11 cellular contexts compared by ENCODE assay signal in the genomic region with DNA sequence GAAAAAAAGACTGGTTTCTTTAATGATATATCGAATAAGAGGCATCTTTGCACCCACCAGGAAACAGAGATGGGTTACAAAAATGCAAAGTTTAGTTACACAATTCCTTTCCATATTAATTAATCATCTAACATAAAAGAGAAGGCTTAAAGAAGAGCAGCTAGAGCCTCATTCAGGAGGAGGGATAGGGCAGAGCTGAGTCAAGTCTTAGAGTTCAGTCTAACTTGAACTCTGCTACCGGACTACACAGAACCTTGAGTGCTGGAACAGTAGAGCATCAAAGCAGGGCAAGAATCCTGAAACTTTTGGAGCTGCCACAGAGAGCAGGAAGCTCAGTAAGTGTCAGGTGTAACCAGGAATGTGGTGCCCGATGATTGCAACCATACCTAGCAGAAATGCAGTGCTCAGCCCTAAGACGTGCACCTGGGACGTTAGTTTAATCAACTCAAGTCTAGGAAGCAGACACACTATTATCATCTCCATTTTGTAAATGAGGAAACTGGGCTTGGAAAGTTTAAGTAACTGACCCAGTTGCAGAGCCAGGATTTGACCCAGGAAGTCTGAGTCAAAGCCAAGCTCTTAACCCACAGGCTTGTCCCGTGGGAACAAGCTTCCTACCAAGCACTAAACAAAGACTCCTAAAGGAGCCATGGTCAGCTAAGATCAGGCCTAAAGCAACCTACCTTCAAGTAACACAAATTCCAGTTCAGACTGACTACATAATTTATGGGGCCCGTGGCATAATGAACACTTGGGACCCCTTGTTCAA.
A peak's percentile ranks its signal among the peaks of the same experiment; 100 is the strongest.
DNase-seq lines count a peak whose midpoint lies in the region; ATAC-seq, FAIRE-seq and TF ChIP-seq lines count a peak whose summit lies in the region.
"Had no signal": no experiment of that assay in that cellular context is flagged by ENCODE, and none has a peak within 500 bp of the region (broad histone marks: within the 10 kb centered on the region; RNA-seq: fewer than 3 reads in every experiment).

No MANE protein-coding gene starts in this region.

- no peak overlapping the region for H3K56ac ChIP-seq in mesendoderm (ENCODE audit: low read length)

- peak overlapping the region; percentile 46 to 83 (median 71) for H3K4me2 ChIP-seq in BLaER1 treated with 17β-estradiol and CSF1 and Interleukin-3, amounts not matched to agents 10 nM and 100 nM
- peak overlapping the region; percentile 28 for H3K4me2 ChIP-seq in mammary epithelial cell (ENCODE audit: insufficient read depth, low read depth, low read length)
- H3K4me2 ChIP-seq in mesendoderm (ENCODE audit: low read length): no peak overlapping the region

- H3K79me2 ChIP-seq in mammary epithelial cell (ENCODE audit: insufficient read depth, low read length) (no peaks in the 10 kb centered on the region), mesendoderm (ENCODE audit: control insufficient read depth, insufficient read depth, low read length) (no peaks in the 10 kb centered on the region)

- H4K20me1 ChIP-seq in BLaER1 treated with 17β-estradiol and CSF1 and Interleukin-3, amounts not matched to agents 10 nM and 100 nM: no peaks in the 10 kb centered on the region
- no peaks in the 10 kb centered on the region for H4K20me1 ChIP-seq in mammary epithelial cell (ENCODE audit: insufficient read depth, low read length)

- BruUV-seq in mammary epithelial cell (replicated peaks; lab: Mats Ljungman, UMichigan): no TSS peak

- H3K79me1 ChIP-seq in mesendoderm (ENCODE audit: low read length): no peaks in the 10 kb centered on the region

- TF ChIP-seq CTCF in mammary epithelial cell (conservative IDR thresholded peaks at IDR 0.05 in 1 of 2, IDR thresholded peaks at IDR 0.05 in 1 of 2; ENCODE audit: extremely low read depth in 1 of 2, insufficient read depth in 1 of 2, low read depth in 1 of 2, low read length in 2 of 2) (no peak), D721Med (IDR thresholded peaks at IDR 0.05; ENCODE audit: insufficient read depth, missing control alignments) (no peak)

- H4K5ac ChIP-seq in mesendoderm (ENCODE audit: low read length): no peak overlapping the region

- CTCF ChIA-PET in mammary epithelial cell (lab: Charles Lee; ENCODE audit: low non-redundant PET): no interaction called here

- H3K4ac ChIP-seq in mesendoderm (ENCODE audit: low read depth, low read length): no peak overlapping the region

- dilution Hi-C loops in mammary epithelial cell (cut with HindIII; ENCODE audit: low sequenced_read_pairs): no loop called here

- H2BK5ac ChIP-seq in mesendoderm (ENCODE audit: low read length): no peak overlapping the region

- 0 out of 22 replicates have a peak overlapping the region, but pooled peaks of 1 of the 11 experiments have one; percentile 3 for H3K9ac ChIP-seq in BLaER1 treated with 17β-estradiol and CSF1 and Interleukin-3, amounts not matched to agents 10 nM and 100 nM
- H3K9ac ChIP-seq in mammary epithelial cell (ENCODE audit: insufficient read depth, low read length) (no peak overlapping the region), mesendoderm (ENCODE audit: low read length) (no peak overlapping the region)

- H3K4me1 ChIP-seq in BLaER1 treated with 17β-estradiol and CSF1 and Interleukin-3, amounts not matched to agents 10 nM and 100 nM: peaks cover 38 to 51% (median 43%) of the 10 kb centered on the region in 10 experiments
- H3K4me1 ChIP-seq in mammary epithelial cell (ENCODE audit: insufficient read depth, low read length) (peaks cover 13% of the 10 kb centered on the region), mesendoderm (ENCODE audit: control insufficient read depth, low read depth, low read length) (no peaks in the 10 kb centered on the region)

- H2BK120ac ChIP-seq in mesendoderm (ENCODE audit: low read depth, low read length): peak overlapping the region; percentile 45

- no peak overlapping the region for H2BK15ac ChIP-seq in mesendoderm (replicated peaks; ENCODE audit: low read depth)

- WGBS in mammary epithelial cell (ENCODE audit: low coverage, missing lambda C conversion rate): 36% methylated on average over 7 of the region's 7 CpGs
- no CpG with 5 or more reads among the region's 7 CpGs for WGBS in mesendoderm (ENCODE audit: extremely low coverage, insufficient coverage, low lambda C conversion rate)

- H3K18ac ChIP-seq in mesendoderm (ENCODE audit: low read length): no peak overlapping the region

- H4K8ac ChIP-seq in mesendoderm (ENCODE audit: low read depth, low read length): no peak overlapping the region

- H3K4me3 ChIP-seq in BLaER1 treated with 17β-estradiol and CSF1 and Interleukin-3, amounts not matched to agents 10 nM and 100 nM: no peak overlapping the region
- H3K4me3 ChIP-seq in mammary epithelial cell (replicated peaks in 1 of 3; ENCODE audit: insufficient read depth in 1 of 3, low read depth in 2 of 3, low read length in 3 of 3) (no peak overlapping the region), mesendoderm (ENCODE audit: low read length) (no peak overlapping the region)
- H3K4me3 ChIP-seq: upper lobe of left lung had no signal

- H3K23ac ChIP-seq in mesendoderm (ENCODE audit: low read length): no peak overlapping the region

- peak overlapping the region in 9 of 11 experiments; percentile 1 to 57 (median 29); a peak in 11 of 22 replicates for H3K27ac ChIP-seq in BLaER1 treated with 17β-estradiol and CSF1 and Interleukin-3, amounts not matched to agents 10 nM and 100 nM
- no peak overlapping the region for H3K27ac ChIP-seq in mammary epithelial cell (ENCODE audit: insufficient read depth, low read depth, low read length)
- no peak overlapping the region for H3K27ac ChIP-seq in mesendoderm (ENCODE audit: low read depth, low read length)

- peaks cover 0 to 16% (median 0%) of the 10 kb centered on the region in 11 experiments; a peak in 5 of 22 replicates for H3K27me3 ChIP-seq in BLaER1 treated with 17β-estradiol and CSF1 and Interleukin-3, amounts not matched to agents 10 nM and 100 nM
- H3K27me3 ChIP-seq in mammary epithelial cell (ENCODE audit: insufficient read depth, low read length): no peaks in the 10 kb centered on the region
- H3K27me3 ChIP-seq in mesendoderm (ENCODE audit: insufficient read depth, low read length, poor library complexity): no peaks in the 10 kb centered on the region
- H3K27me3 ChIP-seq: upper lobe of left lung had no signal

- no peaks in the 10 kb centered on the region for H3K9me3 ChIP-seq in BLaER1 treated with 17β-estradiol and CSF1 and Interleukin-3, amounts not matched to agents 10 nM and 100 nM (replicated peaks in 1 of 11)
- H3K9me3 ChIP-seq in mammary epithelial cell (replicated peaks; ENCODE audit: insufficient read depth, low read length): no peaks in the 10 kb centered on the region
- H3K9me3 ChIP-seq: upper lobe of left lung had no signal

- peak; percentile 2 for DNase-seq in HT-29 (ENCODE audit: low spot score)
- DNase-seq in mammary epithelial cell: no peak
- DNase-seq in mesendoderm: no peak
- DNase-seq in D721Med (ENCODE audit: insufficient read length, low spot score): no peak
- DNase-seq in NCI-H1105 (lab: John Stamatoyannopoulos, UW): no peak
- no peak for DNase-seq in activated gamma-delta T cell treated with Interleukin-2 at 50 U/mL for 16 hours
- DNase-seq: NCI-H774, T-helper 9 cell had no signal

- peak overlapping the region; percentile 18 for H2AFZ ChIP-seq in mammary epithelial cell (ENCODE audit: low read depth, low read length)

- in situ Hi-C loops in mammary epithelial cell (cut with MboI; ENCODE audit: low sequenced_read_pairs in 2 of 2): no loop called here

- intact Hi-C loops in mammary epithelial cell (cut with micrococcal nuclease): loop anchor here (5.0 kb wide), 1 partner anchor 89 kb away; no protein-coding TSS in a partner anchor

- no peak overlapping the region for H2AK5ac ChIP-seq in mesendoderm (ENCODE audit: low read length)

- no peak for ATAC-seq in GM21367 (IDR thresholded peaks at IDR 0.05; ENCODE audit: unreplicated experiment)

- no peaks in the 10 kb centered on the region for H3K36me3 ChIP-seq in BLaER1 treated with 17β-estradiol and CSF1 and Interleukin-3, amounts not matched to agents 10 nM and 100 nM
- H3K36me3 ChIP-seq in mammary epithelial cell (ENCODE audit: insufficient read depth, low read length) (no peaks in the 10 kb centered on the region), mesendoderm (ENCODE audit: control insufficient read depth, insufficient read depth, low read length) (no peaks in the 10 kb centered on the region)
- H3K36me3 ChIP-seq: upper lobe of left lung had no signal

- FAIRE-seq in D721Med (lab: Jason Lieb, UNC): no peak

Comparison
In these comparisons a context has a peak if more than half of its experiments do, and no peak if none do; other contexts are left out.
1. H3K27ac ChIP-seq: peak in BLaER1 treated with 17β-estradiol and CSF1 and Interleukin-3, amounts not matched to agents 10 nM and 100 nM (9 of 11); none in mammary epithelial cell (single experiment) and mesendoderm (single experiment).